ENCODE assay signal across 8 cellular contexts in genomic region chr11:18321991-18322711, GRCh38. TPM values are rescaled to one million over a fixed set of nuclear protein-coding genes. Genes with fewer than 3 reads are reported as not detected.
DNase-seq lines count a peak whose midpoint lies in the region; ATAC-seq and TF ChIP-seq lines count a peak whose summit lies in the region.

GTF2H1 (plus strand) TSS chr11:18322567; CDS start chr11:18333075, 10,508 bp downstream.
HPS5 (minus strand) TSS chr11:18322140; CDS start chr11:18317858, 4,282 bp downstream.

- H3K36me3 ChIP-seq in CD8-positive, alpha-beta T cell (ENCODE audit: insufficient read depth, low read length): no peaks in the 10 kb centered on the region

- H3K4me1 ChIP-seq in CD8-positive, alpha-beta T cell (ENCODE audit: insufficient read depth, low read length): peaks cover 51% of the 10 kb centered on the region

- H3K4me3 ChIP-seq in CD8-positive, alpha-beta T cell (ENCODE audit: low read depth, low read length): peak within 1 kb of the TSS; percentile 94

- intact Hi-C loops in CD8-positive, alpha-beta T cell (cut with DNase I, micrococcal nuclease): loop anchor here (1.0 to 10.0 kb wide), 15 partner anchors 11 to 1585 kb away; partner anchors contain the start of genes PIK3C2A (in 2 of the 2), RPS13 (in 2 of the 2), SAAL1 (in 2 of the 2) and SERGEF (in 2 of the 2)

- peak within 1 kb of the TSS; percentile 92 for H3K27ac ChIP-seq in CD8-positive, alpha-beta T cell (ENCODE audit: low read depth, low read length)

- H3K27ac Mint-ChIP-seq in CD8-positive, alpha-beta T cell: peak within 1 kb of the TSS; percentile 100

- ATAC-seq in CD8-positive, alpha-beta T cell: peak; percentile 87
- peak; percentile 81 for ATAC-seq in GM19467 (IDR thresholded peaks at IDR 0.05; ENCODE audit: unreplicated experiment)

- peak; percentile 91 to 98 (median 95) for DNase-seq in CD8-positive, alpha-beta T cell
- DNase-seq in HS-27A (ENCODE audit: low read depth): peak; percentile 96
- DNase-seq in NK-92 (lab: John Stamatoyannopoulos, UW; ENCODE audit: unreplicated experiment): peak; percentile 79
- peak; percentile 97 for DNase-seq in activated CD8-positive, alpha-beta memory T cell treated with anti-CD3 and anti-CD28 coated beads for 24 hours
- peak; percentile 92 for DNase-seq in effector CD8-positive, alpha-beta T cell (lab: John Stamatoyannopoulos, UW)
- peak; percentile 99 for DNase-seq in lung microvascular endothelial cell (ENCODE audit: low read depth in 2 of 2)
- DNase-seq in stimulated activated CD4-positive, alpha-beta T cell treated with anti-CD3 and anti-CD28 coated beads, TNF-alpha, amount 100 ng/mL, for 48 hours (ENCODE audit: low read depth in 3 of 3): peak; percentile 90 to 93 (median 92)

- CTCF ChIA-PET in CD8-positive, alpha-beta T cell (lab: Charles Lee): interaction anchor here (1.3 to 2.5 kb wide), 3 partner anchors 13 to 79 kb away, joined by 3 to 11 read pairs (median 4); partner anchors contain the start of gene LDHA

- H3K36me3 Mint-ChIP-seq in CD8-positive, alpha-beta T cell: peaks cover 51% of the 10 kb centered on the region

- no peaks in the 10 kb centered on the region for H3K9me3 Mint-ChIP-seq in CD8-positive, alpha-beta T cell

- POLR2A ChIA-PET in CD8-positive, alpha-beta T cell (lab: Charles Lee): interaction anchor here (0.7 to 3.5 kb wide), 11 partner anchors 10 to 312 kb away, joined by 3 to 57 read pairs (median 3); partner anchors contain the start of genes LDHA, SERGEF, SPTY2D1 and TSG101

- no peaks in the 10 kb centered on the region for H3K9me3 ChIP-seq in CD8-positive, alpha-beta T cell (ENCODE audit: low read length)

- peak within 1 kb of the TSS; percentile 100 for H3K4me3 Mint-ChIP-seq in CD8-positive, alpha-beta T cell

- H3K27me3 Mint-ChIP-seq in CD8-positive, alpha-beta T cell (ENCODE audit: low read depth): no peaks in the 10 kb centered on the region

- TF ChIP-seq CTCF in CD8-positive, alpha-beta T cell (IDR thresholded peaks at IDR 0.05): no peak

- peaks cover 81% of the 10 kb centered on the region for H3K4me1 Mint-ChIP-seq in CD8-positive, alpha-beta T cell (ENCODE audit: low read depth)

- H3K27me3 ChIP-seq in CD8-positive, alpha-beta T cell (ENCODE audit: insufficient read depth, low read length): no peaks in the 10 kb centered on the region

RNA-seq across cellular contexts. Expression of gene GTF2H1, which starts in this region (rescaled TPM):
- total RNA-seq in CD8-positive, alpha-beta T cell: 10 to 100 TPM; 11.3 to 14.3 TPM
- total RNA-seq in lung microvascular endothelial cell: 41.0 and 45.8 TPM in 2 replicates

RNA-seq across cellular contexts. Expression of gene HPS5, which starts in this region (rescaled TPM):
- 10 to 100 TPM in 1 of 2 experiments, 1 to 10 TPM in 1; 9.9 to 12.6 TPM for total RNA-seq in CD8-positive, alpha-beta T cell
- total RNA-seq in lung microvascular endothelial cell: 16.6 and 28.2 TPM in 2 replicates

Comparison
In these comparisons a context has a peak if more than half of its experiments do, and no peak if none do; other contexts are left out.
1. Peak in every context shown above with its lines: DNase-seq, ATAC-seq, H3K4me3 ChIP-seq and H3K27ac ChIP-seq.